Comparison of ENCODE assay signal across 19 cellular contexts in genomic region chr11:109856958-109857357, GRCh38.
DNase-seq lines count a peak whose midpoint lies in the region; ATAC-seq and TF ChIP-seq lines count a peak whose summit lies in the region.
"Had no signal": no experiment of that assay in that cellular context is flagged by ENCODE, and none has a peak within 500 bp of the region (broad histone marks: within the 10 kb centered on the region; RNA-seq: fewer than 3 reads in every experiment).

No MANE protein-coding gene starts in this region.

- H4K20me1 ChIP-seq in GM23248 (ENCODE audit: insufficient read depth) = no peaks in the 10 kb centered on the region

- H3K9ac ChIP-seq in GM23248 = no peak overlapping the region

- H3K9me2 ChIP-seq in GM23248 (ENCODE audit: insufficient read depth) = no peaks in the 10 kb centered on the region

- no peaks in the 10 kb centered on the region for H3K79me2 ChIP-seq in GM23248 (ENCODE audit: insufficient read depth)

- no peaks in the 10 kb centered on the region for H3K27me3 ChIP-seq in GM23248 (replicated peaks; ENCODE audit: insufficient read depth)
- H3K27me3 ChIP-seq in brain microvascular endothelial cell (replicated peaks) = no peaks in the 10 kb centered on the region
- no peaks in the 10 kb centered on the region for H3K27me3 ChIP-seq in aorta (ENCODE audit: control insufficient read depth in 1 of 2, insufficient read depth in 2 of 2, low read length in 1 of 2)
- H3K27me3 ChIP-seq: BE2C had no signal

- H3K27ac Mint-ChIP-seq in activated T-cell treated with anti-CD3 and anti-CD28 coated beads, Interleukin-2, amount 50 U/mL, for 24 hours = no peak overlapping the region
- H3K27ac Mint-ChIP-seq: CD4-positive, CD25-positive, alpha-beta regulatory T cell had no signal

- H3K4me3 ChIP-seq in GM23248 (no peak overlapping the region), brain microvascular endothelial cell (ENCODE audit: low read depth, low read length) (no peak overlapping the region), aorta (ENCODE audit: low read length in 2 of 2) (no peak overlapping the region)
- H3K4me3 ChIP-seq: HAP-1 had no signal

- DNase-seq in GM23248 = peak; percentile 28
- peak; percentile 72 for DNase-seq in OCI-M1 (lab: John Stamatoyannopoulos, UW)
- peak; percentile 7 for DNase-seq in brain microvascular endothelial cell
- no peak for DNase-seq in NOMO-1 treated with dmso at 0.1 percent for 144 hours (lab: John Stamatoyannopoulos, UW; ENCODE audit: unreplicated experiment)
- DNase-seq in activated T-cell treated with anti-CD3 and anti-CD28 coated beads, Interleukin-2, amount 50 U/mL, for 24 hours = no peak
- DNase-seq in aorta = no peak
- DNase-seq in activated naive CD4-positive, alpha-beta T cell treated with Interleukin-2 at 50 U/mL for 16 hours = no peak
- DNase-seq: ACHN; BE2C; C1 segment of cervical spinal cord; CD4-positive, CD25-positive, alpha-beta regulatory T cell; CD8-positive, alpha-beta memory T cell; COR-L47; DMS 273 treated with DMSO at 0.1 percent for 48 hours; DMS53; DND-41; GDM1 had no signal

- no peak for ATAC-seq in aorta (ENCODE audit: low FRiP score)
- ATAC-seq: HepG2 had no signal

- no peak for TF ChIP-seq CTCF in brain microvascular endothelial cell (IDR thresholded peaks at IDR 0.05; ENCODE audit: low read depth, low read length, missing control alignments)

- peaks cover 26% of the 10 kb centered on the region for H3F3A ChIP-seq in GM23248 (ENCODE audit: insufficient read depth)

- H3K4me1 ChIP-seq in GM23248 (ENCODE audit: insufficient read depth) (peaks cover 25% of the 10 kb centered on the region), aorta (ENCODE audit: control insufficient read depth in 1 of 2, insufficient read depth in 2 of 2, low read length in 2 of 2) (no peaks in the 10 kb centered on the region)
- H3K4me1 ChIP-seq: BE2C, HAP-1 had no signal

- intact Hi-C loops in aorta (cut with DNase I) = no loop called here

- H3K27ac ChIP-seq in GM23248 = no peak overlapping the region
- H3K27ac ChIP-seq in brain microvascular endothelial cell = no peak overlapping the region
- no peak overlapping the region for H3K27ac ChIP-seq in aorta (ENCODE audit: low read depth in 1 of 2, low read length in 2 of 2)

- no peaks in the 10 kb centered on the region for H3K27me3 Mint-ChIP-seq in activated T-cell treated with anti-CD3 and anti-CD28 coated beads, Interleukin-2, amount 50 U/mL, for 24 hours
- H3K27me3 Mint-ChIP-seq: CD8-positive, alpha-beta memory T cell had no signal

- H3K4me2 ChIP-seq in GM23248 (ENCODE audit: unreplicated experiment) = no peak overlapping the region

- H3K4me3 Mint-ChIP-seq in activated T-cell treated with anti-CD3 and anti-CD28 coated beads, Interleukin-2, amount 50 U/mL, for 24 hours = no peak overlapping the region
- H3K4me3 Mint-ChIP-seq: CD4-positive, CD25-positive, alpha-beta regulatory T cell; CD8-positive, alpha-beta memory T cell had no signal

- H2AFZ ChIP-seq in GM23248 = no peak overlapping the region

- no peaks in the 10 kb centered on the region for H3K9me3 ChIP-seq in GM23248 (ENCODE audit: low read depth)
- no peaks in the 10 kb centered on the region for H3K9me3 ChIP-seq in aorta (ENCODE audit: control insufficient read depth, low read length)
- H3K9me3 ChIP-seq: BE2C, HAP-1 had no signal

- WGBS in GM23248 (ENCODE audit: low coverage in 1 of 2, low lambda C conversion rate in 2 of 2, missing lambda C conversion rate in 2 of 2), 2 experiments = 13 to 19% methylated on average over 2 of the region's 2 CpGs
- 62 to 63% methylated on average over 2 of the region's 2 CpGs for WGBS in aorta, 2 donors

- H3K9me3 Mint-ChIP-seq in activated T-cell treated with anti-CD3 and anti-CD28 coated beads, Interleukin-2, amount 50 U/mL, for 24 hours = no peaks in the 10 kb centered on the region

- no peaks in the 10 kb centered on the region for H3K4me1 Mint-ChIP-seq in activated T-cell treated with anti-CD3 and anti-CD28 coated beads, Interleukin-2, amount 50 U/mL, for 24 hours (ENCODE audit: low read depth)
- H3K4me1 Mint-ChIP-seq: CD8-positive, alpha-beta memory T cell had no signal

- no peaks in the 10 kb centered on the region for H3K36me3 ChIP-seq in GM23248 (ENCODE audit: low read depth)
- no peaks in the 10 kb centered on the region for H3K36me3 ChIP-seq in brain microvascular endothelial cell (replicated peaks)
- H3K36me3 ChIP-seq in aorta (ENCODE audit: control insufficient read depth in 1 of 2, insufficient read depth in 2 of 2, low read length in 1 of 2) = no peaks in the 10 kb centered on the region
- H3K36me3 ChIP-seq: BE2C, HAP-1 had no signal

- H3K36me3 Mint-ChIP-seq in activated T-cell treated with anti-CD3 and anti-CD28 coated beads, Interleukin-2, amount 50 U/mL, for 24 hours (ENCODE audit: low read depth) = no peaks in the 10 kb centered on the region
- H3K36me3 Mint-ChIP-seq: CD4-positive, CD25-positive, alpha-beta regulatory T cell; CD8-positive, alpha-beta memory T cell had no signal

- in situ Hi-C loops in GM23248 (cut with MboI) (no loop called here), brain microvascular endothelial cell (cut with HindIII; ENCODE audit: low pct_ligation_motif_present, low sequenced_read_pairs) (no loop called here)

Comparison
In these comparisons a context has a peak if more than half of its experiments do, and no peak if none do; other contexts are left out.
1. DNase-seq: peak in GM23248 (single experiment), OCI-M1 (single experiment) and brain microvascular endothelial cell (single experiment); none in NOMO-1 treated with dmso at 0.1 percent for 144 hours (single experiment), activated T-cell treated with anti-CD3 and anti-CD28 coated beads, Interleukin-2, amount 50 U/mL, for 24 hours (single experiment), aorta (0 of 2) and activated naive CD4-positive, alpha-beta T cell treated with Interleukin-2 at 50 U/mL for 16 hours (single experiment).